Comparison of ENCODE assay signal across 26 cellular contexts in genomic region chr2:150007815-150008430, GRCh38.
DNase-seq lines count a peak whose midpoint lies in the region; ATAC-seq, FAIRE-seq and TF ChIP-seq lines count a peak whose summit lies in the region.
"Had no signal": no experiment of that assay in that cellular context is flagged by ENCODE, and none has a peak within 500 bp of the region (broad histone marks: within the 10 kb centered on the region; RNA-seq: fewer than 3 reads in every experiment).

No MANE protein-coding gene starts in this region.

- H3K4me1 ChIP-seq in mammary epithelial cell (ENCODE audit: insufficient read depth, low read length), result peaks cover 5% of the 10 kb centered on the region
- no peaks in the 10 kb centered on the region for H3K4me1 ChIP-seq in breast epithelium
- H3K4me1 ChIP-seq in K562 (replicated peaks in 1 of 2; ENCODE audit: control insufficient read depth in 2 of 2, insufficient read depth in 2 of 2, low read length in 2 of 2), result no peaks in the 10 kb centered on the region
- H3K4me1 ChIP-seq: left ventricle myocardium inferior, psoas muscle, SJCRH30 had no signal

- CTCF ChIA-PET in mammary epithelial cell (lab: Charles Lee; ENCODE audit: low non-redundant PET) (no interaction called here), K562 (lab: Yijun Ruan, JAX; ENCODE audit: low intra/inter-chr PET ratio) (no interaction called here)

- H3K9me3 ChIP-seq in mammary epithelial cell (replicated peaks; ENCODE audit: insufficient read depth, low read length), result no peaks in the 10 kb centered on the region
- H3K9me3 ChIP-seq in breast epithelium, result no peaks in the 10 kb centered on the region
- peaks cover 3% of the 10 kb centered on the region; the same call in 1 of the 2 replicates for H3K9me3 ChIP-seq in K562 (replicated peaks; ENCODE audit: control insufficient read depth, insufficient read depth, low read depth, low read length)
- H3K9me3 ChIP-seq: left ventricle myocardium inferior, psoas muscle, SJCRH30 had no signal

- no peak for TF ChIP-seq EP300 in K562 (IDR thresholded peaks at IDR 0.05; ENCODE audit: low read length)

- 92% methylated on average over 1 of the region's 1 CpG for WGBS in mammary epithelial cell (ENCODE audit: low coverage, missing lambda C conversion rate)
- WGBS in K562 (ENCODE audit: insufficient coverage, low coverage, missing lambda C conversion rate), result 0% methylated on average over 1 of the region's 1 CpG

- peak; percentile 18 for DNase-seq in mammary epithelial cell
- DNase-seq in breast epithelium (ENCODE audit: low spot score in 2 of 2), result no peak
- no peak for DNase-seq in K562 (ENCODE audit: extremely low read depth in 1 of 4, low spot score in 3 of 4)
- DNase-seq in urothelium cell line (ENCODE audit: low spot score), result no peak
- no peak for DNase-seq in foreskin melanocyte
- no peak for DNase-seq in NCI-H187 (lab: John Stamatoyannopoulos, UW)
- DNase-seq: activated B cell treated with CpG ODN at 0.5 μM for 24 hours; activated CD4-positive, alpha-beta T cell treated with anti-CD3 and anti-CD28 coated beads, Interleukin-2, amount 50 U/mL, for 1 hour; activated naive CD8-positive, alpha-beta T cell treated with anti-CD3 and anti-CD28 coated beads, Interleukin-2, amount 50 U/mL, for 24 hours; activated T-cell treated with anti-CD3 and anti-CD28 coated beads, Interleukin-2, amount 50 U/mL, for 48 hours; left ventricle myocardium inferior; naive thymus-derived CD4-positive, alpha-beta T cell; NCI-H1092 treated with DMSO at 0.1 percent for 48 hours; NCI-H187 treated with DMSO at 0.1 percent for 48 hours; NCI-H526; nucleus accumbens; psoas muscle; SJCRH30; stimulated activated naive CD4-positive, alpha-beta T cell treated with Interleukin-2 at 50 U/mL for 16 hours; T1000 had no signal

- H4K20me1 ChIP-seq in mammary epithelial cell (ENCODE audit: insufficient read depth, low read length) (no peaks in the 10 kb centered on the region), K562 (replicated peaks; ENCODE audit: control insufficient read depth, insufficient read depth, low read length) (no peaks in the 10 kb centered on the region)

- H3K4me3 ChIP-seq in mammary epithelial cell (replicated peaks in 1 of 3; ENCODE audit: insufficient read depth in 1 of 3, low read depth in 2 of 3, low read length in 3 of 3) (no peak overlapping the region), breast epithelium (no peak overlapping the region), K562 (no peak overlapping the region)
- H3K4me3 ChIP-seq: GM23338, left ventricle myocardium inferior, psoas muscle, SJCRH30 had no signal

- TF ChIP-seq CTCF in mammary epithelial cell (conservative IDR thresholded peaks at IDR 0.05 in 1 of 2, IDR thresholded peaks at IDR 0.05 in 1 of 2; ENCODE audit: extremely low read depth in 1 of 2, insufficient read depth in 1 of 2, low read depth in 1 of 2, low read length in 2 of 2), result no peak
- TF ChIP-seq CTCF in breast epithelium (IDR thresholded peaks at IDR 0.05), result no peak
- no peak for TF ChIP-seq CTCF in K562 (IDR thresholded peaks at IDR 0.05 in 2 of 3, conservative IDR thresholded peaks at IDR 0.05 in 1 of 3; ENCODE audit: insufficient read depth in 2 of 3, low read depth in 1 of 3, low read length in 3 of 3)

- POLR2A ChIA-PET in K562 (lab: Yijun Ruan, JAX), result no interaction called here

- H3K9me1 ChIP-seq in K562 (ENCODE audit: control insufficient read depth, insufficient read depth, low read length), result no peaks in the 10 kb centered on the region

- H3K79me2 ChIP-seq in mammary epithelial cell (ENCODE audit: insufficient read depth, low read length), result no peaks in the 10 kb centered on the region
- no peaks in the 10 kb centered on the region for H3K79me2 ChIP-seq in K562 (ENCODE audit: control insufficient read depth, insufficient read depth, low read length)

- H3K9ac ChIP-seq in mammary epithelial cell (ENCODE audit: insufficient read depth, low read length) (no peak overlapping the region), K562 (ENCODE audit: insufficient read depth in 1 of 2, low read depth in 2 of 2, low read length in 2 of 2) (no peak overlapping the region)

- no peak overlapping the region for H2AFZ ChIP-seq in mammary epithelial cell (ENCODE audit: low read depth, low read length)
- no peak overlapping the region for H2AFZ ChIP-seq in K562 (ENCODE audit: low read depth, low read length)
- H2AFZ ChIP-seq: GM23338 had no signal

- ATAC-seq in HG03066 (IDR thresholded peaks at IDR 0.05; ENCODE audit: low read depth, unreplicated experiment), result peak; percentile 56
- ATAC-seq in K562, result no peak
- ATAC-seq in HG03354 (IDR thresholded peaks at IDR 0.05; ENCODE audit: poor library complexity, severe bottlenecking, unreplicated experiment), result no peak
- ATAC-seq: activated naive CD8-positive, alpha-beta T cell treated with anti-CD3 and anti-CD28 coated beads, Interleukin-2, amount 50 U/mL, for 24 hours; GM23338; HepG2; naive thymus-derived CD4-positive, alpha-beta T cell; psoas muscle had no signal

- dilution Hi-C loops in mammary epithelial cell (cut with HindIII; ENCODE audit: low sequenced_read_pairs), result no loop called here

- intact Hi-C loops in mammary epithelial cell (cut with micrococcal nuclease), result no loop called here
- intact Hi-C loops in breast epithelium (cut with DNase I; ENCODE audit: low total_unique reads), result no loop called here
- intact Hi-C loops in K562 (cut with micrococcal nuclease), result no loop called here

- H3K27ac ChIP-seq in mammary epithelial cell (ENCODE audit: insufficient read depth, low read depth, low read length), result no peak overlapping the region
- H3K27ac ChIP-seq in breast epithelium, result no peak overlapping the region
- no peak overlapping the region for H3K27ac ChIP-seq in K562 (ENCODE audit: extremely low read depth, low read depth, low read length)
- H3K27ac ChIP-seq: 22Rv1, left ventricle myocardium inferior, psoas muscle, SJCRH30 had no signal

- no peaks in the 10 kb centered on the region for H3K36me3 ChIP-seq in mammary epithelial cell (ENCODE audit: insufficient read depth, low read length)
- H3K36me3 ChIP-seq in breast epithelium, result no peaks in the 10 kb centered on the region
- H3K36me3 ChIP-seq in K562 (ENCODE audit: control insufficient read depth, insufficient read depth, low read length), result no peaks in the 10 kb centered on the region
- H3K36me3 ChIP-seq: left ventricle myocardium inferior, SJCRH30 had no signal

- FAIRE-seq in K562 (lab: Jason Lieb, UNC) (no peak), urothelium cell line (lab: Jason Lieb, UNC) (no peak)
- FAIRE-seq: HepG2, RCC 7860 had no signal

- in situ Hi-C loops in mammary epithelial cell (cut with MboI; ENCODE audit: low sequenced_read_pairs in 2 of 2) (no loop called here), K562 (cut with MboI) (no loop called here)

- H3K4me2 ChIP-seq in mammary epithelial cell (ENCODE audit: insufficient read depth, low read depth, low read length), result no peak overlapping the region
- no peak overlapping the region for H3K4me2 ChIP-seq in K562 (ENCODE audit: insufficient read depth, low read length)
- H3K4me2 ChIP-seq: GM23338 had no signal

- TF ChIP-seq RAD21 in K562 (CRISPR knock-in tag; conservative IDR thresholded peaks at IDR 0.05 in 1 of 2, IDR thresholded peaks at IDR 0.05 in 1 of 2), result no peak

- no peaks in the 10 kb centered on the region for H3K27me3 ChIP-seq in mammary epithelial cell (ENCODE audit: insufficient read depth, low read length)
- H3K27me3 ChIP-seq in breast epithelium, result no peaks in the 10 kb centered on the region
- H3K27me3 ChIP-seq in K562 (ENCODE audit: control insufficient read depth in 2 of 2, insufficient read depth in 2 of 2, low read length in 2 of 2), result no peaks in the 10 kb centered on the region
- H3K27me3 ChIP-seq: SJCRH30 had no signal

- BruUV-seq in mammary epithelial cell (replicated peaks; lab: Mats Ljungman, UMichigan) (no TSS peak), K562 (replicated peaks; lab: Mats Ljungman, UMichigan) (no TSS peak)

- TF ChIP-seq POLR2A in breast epithelium (IDR thresholded peaks at IDR 0.05), result no peak
- no peak for TF ChIP-seq POLR2A in K562 (conservative IDR thresholded peaks at IDR 0.05)

TF ChIP-seq in K562, 482 proteins besides CTCF, POLR2A, EP300 and RAD21 (continues in another document):
- no peak for TF ChIP-seq NKRF (IDR thresholded peaks at IDR 0.05; ENCODE audit: borderline replicate concordance)
- no peak for TF ChIP-seq MITF (IDR thresholded peaks at IDR 0.05)
- TF ChIP-seq, protein P1, sequence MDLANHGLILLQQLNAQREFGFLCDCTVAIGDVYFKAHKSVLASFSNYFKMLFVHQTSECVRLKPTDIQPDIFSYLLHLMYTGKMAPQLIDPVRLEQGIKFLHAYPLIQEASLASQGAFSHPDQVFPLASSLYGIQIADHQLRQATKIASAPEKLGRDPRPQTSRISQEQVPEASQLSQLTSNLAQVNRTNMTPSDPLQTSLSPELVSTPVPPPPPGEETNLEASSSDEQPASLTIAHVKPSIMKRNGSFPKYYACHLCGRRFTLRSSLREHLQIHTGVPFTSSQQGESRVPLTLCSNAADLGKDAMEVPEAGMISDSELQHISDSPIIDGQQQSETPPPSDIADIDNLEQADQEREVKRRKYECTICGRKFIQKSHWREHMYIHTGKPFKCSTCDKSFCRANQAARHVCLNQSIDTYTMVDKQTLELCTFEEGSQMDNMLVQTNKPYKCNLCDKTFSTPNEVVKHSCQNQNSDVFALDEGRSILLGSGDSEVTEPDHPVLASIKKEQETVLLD (IDR thresholded peaks at IDR 0.05), result no peak
